Comparison of ENCODE assay signal across 3 cellular contexts in genomic region chr11:125384825-125385224, GRCh38.
TF ChIP-seq lines count a peak whose summit lies in the region.

No MANE protein-coding gene starts in this region.

TF ChIP-seq in HepG2, 621 proteins besides CTCF, POLR2A, EP300 and RAD21:
- no peak for TF ChIP-seq ZBTB46 (CRISPR knock-in tag; IDR thresholded peaks at IDR 0.05; ENCODE audit: borderline replicate concordance)
- peak; percentile 94 for TF ChIP-seq MNT (IDR thresholded peaks at IDR 0.05)
- TF ChIP-seq ZBTB7B (CRISPR knock-in tag; IDR thresholded peaks at IDR 0.05) = no peak
- TF ChIP-seq, protein P1, sequence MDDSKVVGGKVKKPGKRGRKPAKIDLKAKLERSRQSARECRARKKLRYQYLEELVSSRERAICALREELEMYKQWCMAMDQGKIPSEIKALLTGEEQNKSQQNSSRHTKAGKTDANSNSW (CRISPR knock-in tag; IDR thresholded peaks at IDR 0.05; ENCODE audit: borderline replicate concordance) = no peak
- TF ChIP-seq ZBTB33 (CRISPR knock-in tag; IDR thresholded peaks at IDR 0.05) = no peak
- TF ChIP-seq MIER3 (CRISPR knock-in tag; IDR thresholded peaks at IDR 0.05; ENCODE audit: borderline replicate concordance) = no peak
- TF ChIP-seq ZNF296 (CRISPR knock-in tag; conservative IDR thresholded peaks at IDR 0.05) = no peak
- TF ChIP-seq ATF7 (IDR thresholded peaks at IDR 0.05) = 0 out of 2 replicates have a peak, but pooled peaks have one; percentile 1
- no peak for TF ChIP-seq ATF7 (CRISPR knock-in tag; IDR thresholded peaks at IDR 0.05)
- no peak for TF ChIP-seq PCBP1 (IDR thresholded peaks at IDR 0.05; ENCODE audit: borderline replicate concordance, low read depth, low read length)

TF ChIP-seq in K562, 482 proteins besides CTCF, POLR2A, EP300 and RAD21:
- TF ChIP-seq, protein P2, sequence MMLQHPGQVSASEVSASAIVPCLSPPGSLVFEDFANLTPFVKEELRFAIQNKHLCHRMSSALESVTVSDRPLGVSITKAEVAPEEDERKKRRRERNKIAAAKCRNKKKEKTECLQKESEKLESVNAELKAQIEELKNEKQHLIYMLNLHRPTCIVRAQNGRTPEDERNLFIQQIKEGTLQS (IDR thresholded peaks at IDR 0.05) = peak; percentile 31; the same call in 1 of the 2 replicates
- TF ChIP-seq, protein P2 (CRISPR knock-in tag; conservative IDR thresholded peaks at IDR 0.05) = no peak
- TF ChIP-seq NFATC3 (IDR thresholded peaks at IDR 0.05) (no peak), CEBPG (CRISPR knock-in tag; IDR thresholded peaks at IDR 0.05) (no peak), CEBPG (tag; conservative IDR thresholded peaks at IDR 0.05 in 1 of 2, IDR thresholded peaks at IDR 0.05 in 1 of 2) (0 out of 4 replicates have a peak, but pooled peaks of 1 of the 2 experiments have one; percentile 19)

TF ChIP-seq in H1, 55 proteins besides CTCF, POLR2A, EP300 and RAD21:
- TF ChIP-seq, protein P3, sequence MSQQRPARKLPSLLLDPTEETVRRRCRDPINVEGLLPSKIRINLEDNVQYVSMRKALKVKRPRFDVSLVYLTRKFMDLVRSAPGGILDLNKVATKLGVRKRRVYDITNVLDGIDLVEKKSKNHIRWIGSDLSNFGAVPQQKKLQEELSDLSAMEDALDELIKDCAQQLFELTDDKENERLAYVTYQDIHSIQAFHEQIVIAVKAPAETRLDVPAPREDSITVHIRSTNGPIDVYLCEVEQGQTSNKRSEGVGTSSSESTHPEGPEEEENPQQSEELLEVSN (IDR thresholded peaks at IDR 0.05) = no peak
- TF ChIP-seq CHD1 (IDR thresholded peaks at IDR 0.05; ENCODE audit: low read depth, low read length) (no peak), ATF2 (IDR thresholded peaks at IDR 0.05; ENCODE audit: low read length) (no peak), TAF1 (IDR thresholded peaks at IDR 0.05; ENCODE audit: low read depth, low read length) (no peak), CHD2 (IDR thresholded peaks at IDR 0.05; ENCODE audit: low read length) (no peak), POLR2AphosphoS5 (IDR thresholded peaks at IDR 0.05; ENCODE audit: low read depth, low read length) (no peak), JUND (IDR thresholded peaks at IDR 0.05; ENCODE audit: low read length) (no peak), JUN (IDR thresholded peaks at IDR 0.05; ENCODE audit: low read depth, low read length) (no peak), RBBP5 (IDR thresholded peaks at IDR 0.05; ENCODE audit: borderline replicate concordance, low read depth, low read length) (no peak), RXRA (IDR thresholded peaks at IDR 0.05; ENCODE audit: insufficient read depth, low read depth, low read length) (no peak), TAF7 (optimal IDR thresholded peaks at IDR 0.05; ENCODE audit: borderline replicate concordance, low read depth, low read length) (no peak), EGR1 (IDR thresholded peaks at IDR 0.05; ENCODE audit: borderline replicate concordance, low read depth, low read length) (no peak), SIRT6 (IDR thresholded peaks at IDR 0.05; ENCODE audit: low read length) (no peak), MAFK (IDR thresholded peaks at IDR 0.05; ENCODE audit: low read depth, low read length) (no peak)
